Comparison of ENCODE assay signal across 9 cellular contexts in genomic region chr17:68462381-68463210, GRCh38. TPM values are rescaled to one million over a fixed set of nuclear protein-coding genes. Genes with fewer than 3 reads are reported as not detected.
DNase-seq lines count a peak whose midpoint lies in the region; ATAC-seq and FAIRE-seq lines count a peak whose summit lies in the region.
"Had no signal": no experiment of that assay in that cellular context is flagged by ENCODE, and none has a peak within 500 bp of the region (broad histone marks: within the 10 kb centered on the region; RNA-seq: fewer than 3 reads in every experiment).

No MANE protein-coding gene starts in this region.

- no peaks in the 10 kb centered on the region for H3K9me3 ChIP-seq in CD4-positive, CD25-positive, alpha-beta regulatory T cell (ENCODE audit: control insufficient read depth in 2 of 2, low read length in 2 of 2)

- H3K4me1 ChIP-seq in CD4-positive, CD25-positive, alpha-beta regulatory T cell (ENCODE audit: control insufficient read depth, insufficient read depth, low read length, poor library complexity, severe bottlenecking): peaks cover 53% of the 10 kb centered on the region

- no peaks in the 10 kb centered on the region for H3K27me3 ChIP-seq in CD4-positive, CD25-positive, alpha-beta regulatory T cell (ENCODE audit: control insufficient read depth, insufficient read depth, low read length)

- no peaks in the 10 kb centered on the region for H3K9me3 Mint-ChIP-seq in CD4-positive, CD25-positive, alpha-beta regulatory T cell
- no peaks in the 10 kb centered on the region for H3K9me3 Mint-ChIP-seq in activated CD8-positive, alpha-beta T cell treated with anti-CD3 and anti-CD28 coated beads, Interleukin-2, amount 10 ng/mL, durations not matched to agents 7 days and 5 days (ENCODE audit: insufficient read depth)
- H3K9me3 Mint-ChIP-seq in stimulated activated naive B cell treated with anti-CD40 and anti-IgM and Interleukin-4, amounts not matched to agents 10 μg/mL and 1 μg/mL and 100 μg/mL, for 72 hours: no peaks in the 10 kb centered on the region
- H3K9me3 Mint-ChIP-seq: activated naive CD4-positive, alpha-beta T cell treated with anti-CD3 and anti-CD28 coated beads, Interleukin-2, amount 50 U/mL, for 24 hours had no signal

- DNase-seq in CD4-positive, CD25-positive, alpha-beta regulatory T cell: peak; percentile 59 to 86 (median 74)
- DNase-seq in HT-29 (ENCODE audit: low spot score): peak; percentile 91
- DNase-seq in NCI-H82 treated with DMSO at 0.1 percent for 48 hours (lab: John Stamatoyannopoulos, UW; ENCODE audit: unreplicated experiment): peak; percentile 77
- DNase-seq in activated CD8-positive, alpha-beta T cell treated with anti-CD3 and anti-CD28 coated beads, Interleukin-2, amount 10 ng/mL, durations not matched to agents 7 days and 5 days: peak; percentile 84
- peak; percentile 81 for DNase-seq in middle frontal gyrus (ENCODE audit: extremely low spot score, low spot score)
- peak; percentile 61 for DNase-seq in stimulated activated naive B cell treated with anti-CD40 and anti-IgM and Interleukin-4, amounts not matched to agents 10 μg/mL and 1 μg/mL and 100 μg/mL, for 72 hours

- peaks cover 10% of the 10 kb centered on the region for H3K27me3 Mint-ChIP-seq in CD4-positive, CD25-positive, alpha-beta regulatory T cell
- peaks cover 3% of the 10 kb centered on the region for H3K27me3 Mint-ChIP-seq in activated CD8-positive, alpha-beta T cell treated with anti-CD3 and anti-CD28 coated beads, Interleukin-2, amount 10 ng/mL, durations not matched to agents 7 days and 5 days (ENCODE audit: low read depth)
- no peaks in the 10 kb centered on the region for H3K27me3 Mint-ChIP-seq in stimulated activated naive B cell treated with anti-CD40 and anti-IgM and Interleukin-4, amounts not matched to agents 10 μg/mL and 1 μg/mL and 100 μg/mL, for 72 hours
- H3K27me3 Mint-ChIP-seq: activated naive CD4-positive, alpha-beta T cell treated with anti-CD3 and anti-CD28 coated beads, Interleukin-2, amount 50 U/mL, for 24 hours had no signal

- CTCF ChIA-PET in activated CD8-positive, alpha-beta T cell treated with anti-CD3 and anti-CD28 coated beads, Interleukin-2, amount 10 ng/mL, durations not matched to agents 7 days and 5 days (lab: Charles Lee): interaction anchor here (0.6 to 13.4 kb wide), 28 partner anchors 9 to 499 kb away, joined by 3 to 270 read pairs (median 4); partner anchors contain the start of genes AMZ2, ARSG and SLC16A6

- POLR2A ChIA-PET in activated CD8-positive, alpha-beta T cell treated with anti-CD3 and anti-CD28 coated beads, Interleukin-2, amount 10 ng/mL, durations not matched to agents 7 days and 5 days (lab: Charles Lee): interaction anchor here (0.7 to 3.9 kb wide), 5 partner anchors 25 to 225 kb away, joined by 3 to 31 read pairs (median 11); partner anchors contain the start of genes AMZ2, ARSG, PRKAR1A and SLC16A6

- no peak overlapping the region for H3K27ac ChIP-seq in CD4-positive, CD25-positive, alpha-beta regulatory T cell (ENCODE audit: insufficient read depth, low read length, poor library complexity, severe bottlenecking)

- H3K36me3 ChIP-seq in CD4-positive, CD25-positive, alpha-beta regulatory T cell (ENCODE audit: control insufficient read depth, insufficient read depth, low read length): no peaks in the 10 kb centered on the region

- no peak overlapping the region for H3K4me3 ChIP-seq in CD4-positive, CD25-positive, alpha-beta regulatory T cell (ENCODE audit: low read depth, low read length)

- ATAC-seq in CD4-positive, CD25-positive, alpha-beta regulatory T cell (ENCODE audit: low read depth in 2 of 2): peak; percentile 77 to 78
- ATAC-seq in GM19351 (IDR thresholded peaks at IDR 0.05; ENCODE audit: unreplicated experiment): peak; percentile 32
- ATAC-seq in activated CD8-positive, alpha-beta T cell treated with anti-CD3 and anti-CD28 coated beads, Interleukin-2, amount 10 ng/mL, durations not matched to agents 7 days and 5 days: peak; percentile 56
- ATAC-seq in stimulated activated naive B cell treated with anti-CD40 and anti-IgM and Interleukin-4, amounts not matched to agents 10 μg/mL and 1 μg/mL and 100 μg/mL, for 72 hours (replicated peaks): peak; percentile 86 to 89

- peak; percentile 23 for FAIRE-seq in endometrium (lab: Jason Lieb, UNC)

- H3K4me3 Mint-ChIP-seq in CD4-positive, CD25-positive, alpha-beta regulatory T cell: peak overlapping the region in 2 of 4 donors; percentile 2 to 10
- H3K4me3 Mint-ChIP-seq in activated CD8-positive, alpha-beta T cell treated with anti-CD3 and anti-CD28 coated beads, Interleukin-2, amount 10 ng/mL, durations not matched to agents 7 days and 5 days: peak overlapping the region; percentile 35
- no peak overlapping the region for H3K4me3 Mint-ChIP-seq in stimulated activated naive B cell treated with anti-CD40 and anti-IgM and Interleukin-4, amounts not matched to agents 10 μg/mL and 1 μg/mL and 100 μg/mL, for 72 hours
- H3K4me3 Mint-ChIP-seq: activated naive CD4-positive, alpha-beta T cell treated with anti-CD3 and anti-CD28 coated beads, Interleukin-2, amount 50 U/mL, for 24 hours had no signal

- peak overlapping the region in 2 of 3 donors; percentile 1 to 77 for H3K27ac Mint-ChIP-seq in CD4-positive, CD25-positive, alpha-beta regulatory T cell
- peak overlapping the region; percentile 91 for H3K27ac Mint-ChIP-seq in activated CD8-positive, alpha-beta T cell treated with anti-CD3 and anti-CD28 coated beads, Interleukin-2, amount 10 ng/mL, durations not matched to agents 7 days and 5 days
- H3K27ac Mint-ChIP-seq in stimulated activated naive B cell treated with anti-CD40 and anti-IgM and Interleukin-4, amounts not matched to agents 10 μg/mL and 1 μg/mL and 100 μg/mL, for 72 hours: no peak overlapping the region

- no peaks in the 10 kb centered on the region for H3K36me3 Mint-ChIP-seq in CD4-positive, CD25-positive, alpha-beta regulatory T cell
- no peaks in the 10 kb centered on the region for H3K36me3 Mint-ChIP-seq in activated CD8-positive, alpha-beta T cell treated with anti-CD3 and anti-CD28 coated beads, Interleukin-2, amount 10 ng/mL, durations not matched to agents 7 days and 5 days (ENCODE audit: low read depth)
- H3K36me3 Mint-ChIP-seq in stimulated activated naive B cell treated with anti-CD40 and anti-IgM and Interleukin-4, amounts not matched to agents 10 μg/mL and 1 μg/mL and 100 μg/mL, for 72 hours: no peaks in the 10 kb centered on the region
- H3K36me3 Mint-ChIP-seq: activated naive CD4-positive, alpha-beta T cell treated with anti-CD3 and anti-CD28 coated beads, Interleukin-2, amount 50 U/mL, for 24 hours had no signal

- peaks cover 25 to 50% (median 39%) of the 10 kb centered on the region in 4 donors for H3K4me1 Mint-ChIP-seq in CD4-positive, CD25-positive, alpha-beta regulatory T cell
- peaks cover 59% of the 10 kb centered on the region for H3K4me1 Mint-ChIP-seq in activated CD8-positive, alpha-beta T cell treated with anti-CD3 and anti-CD28 coated beads, Interleukin-2, amount 10 ng/mL, durations not matched to agents 7 days and 5 days (ENCODE audit: low read depth)
- H3K4me1 Mint-ChIP-seq in stimulated activated naive B cell treated with anti-CD40 and anti-IgM and Interleukin-4, amounts not matched to agents 10 μg/mL and 1 μg/mL and 100 μg/mL, for 72 hours: peaks cover 25 to 32% of the 10 kb centered on the region in 2 donors

RNA-seq across cellular contexts. Expression of gene WIPI1, which starts 5.3 kb away (rescaled TPM):
- 5.1 TPM for total RNA-seq in CD4-positive, CD25-positive, alpha-beta regulatory T cell
- 1 to 10 TPM; 2.5 to 5.9 (median 5.2) TPM for polyA plus RNA-seq in CD4-positive, CD25-positive, alpha-beta regulatory T cell
- total RNA-seq in HT-29 (2014; rRNA removed; shearing (Covaris generic)): 4.4 and 7.3 TPM in 2 replicates
- total RNA-seq in activated CD8-positive, alpha-beta T cell treated with anti-CD3 and anti-CD28 coated beads, Interleukin-2, amount 10 ng/mL, durations not matched to agents 7 days and 5 days: 10 to 100 TPM; 40.8 to 41.4 TPM

RNA-seq across cellular contexts. Expression of gene PRKAR1A, which starts 49.6 kb away (rescaled TPM):
- total RNA-seq in CD4-positive, CD25-positive, alpha-beta regulatory T cell: 135 TPM
- 100 to 1,000 TPM; 169 to 220 (median 194) TPM for polyA plus RNA-seq in CD4-positive, CD25-positive, alpha-beta regulatory T cell
- 86.4 and 119 TPM in 2 replicates for total RNA-seq in HT-29 (2014; rRNA removed; shearing (Covaris generic))
- total RNA-seq in activated CD8-positive, alpha-beta T cell treated with anti-CD3 and anti-CD28 coated beads, Interleukin-2, amount 10 ng/mL, durations not matched to agents 7 days and 5 days: 100 to 1,000 TPM; 210 to 221 TPM

Comparison
In these comparisons a context has a peak if more than half of its experiments do, and no peak if none do; other contexts are left out.
1. ATAC-seq: peak in every context shown above with its lines; median percentile 88 in stimulated activated naive B cell treated with anti-CD40 and anti-IgM and Interleukin-4, amounts not matched to agents 10 μg/mL and 1 μg/mL and 100 μg/mL, for 72 hours; 78 in CD4-positive, CD25-positive, alpha-beta regulatory T cell; 56 in activated CD8-positive, alpha-beta T cell treated with anti-CD3 and anti-CD28 coated beads, Interleukin-2, amount 10 ng/mL, durations not matched to agents 7 days and 5 days; 32 in GM19351.